ENCODE assay signal across 14 cellular contexts in genomic region chr11:27459191-27459590, GRCh38.
"Had no signal": no experiment of that assay in that cellular context is flagged by ENCODE, and none has a peak within 500 bp of the region (broad histone marks: within the 10 kb centered on the region; RNA-seq: fewer than 3 reads in every experiment).

No MANE protein-coding gene starts in this region.

- H3K4me3 Mint-ChIP-seq: activated naive CD4-positive, alpha-beta T cell treated with anti-CD3 and anti-CD28 coated beads, Interleukin-2, amount 50 U/mL, for 24 hours; brain; central memory CD8-positive, alpha-beta T cell; effector memory CD8-positive, alpha-beta T cell; naive thymus-derived CD8-positive, alpha-beta T cell had no signal

- H3K27ac Mint-ChIP-seq: activated naive CD4-positive, alpha-beta T cell treated with anti-CD3 and anti-CD28 coated beads, Interleukin-2, amount 50 U/mL, for 24 hours; effector memory CD8-positive, alpha-beta T cell; naive thymus-derived CD8-positive, alpha-beta T cell had no signal

- H3K27me3 ChIP-seq: stomach had no signal

- H3K36me3 Mint-ChIP-seq: activated naive CD4-positive, alpha-beta T cell treated with anti-CD3 and anti-CD28 coated beads, Interleukin-2, amount 50 U/mL, for 24 hours had no signal

- H3K36me3 ChIP-seq: stomach, thoracic aorta had no signal

- DNase-seq: activated effector memory CD4-positive, alpha-beta T cell treated with Interleukin-2 at 50 U/mL for 16 hours; effector memory CD8-positive, alpha-beta T cell; hippocampal formation; naive thymus-derived CD8-positive, alpha-beta T cell; nucleus accumbens; stimulated activated CD4-positive, alpha-beta T cell treated with anti-CD3 and anti-CD28 coated beads, Interleukin-4, amount 100 ng/mL, for 4 hours; stomach; T-helper 2 cell had no signal

- H3K9me3 ChIP-seq: stomach, thoracic aorta had no signal

- H3K9me3 Mint-ChIP-seq: activated naive CD4-positive, alpha-beta T cell treated with anti-CD3 and anti-CD28 coated beads, Interleukin-2, amount 50 U/mL, for 24 hours; central memory CD8-positive, alpha-beta T cell; effector memory CD8-positive, alpha-beta T cell; naive thymus-derived CD8-positive, alpha-beta T cell had no signal

- H3K27ac ChIP-seq: stomach, thoracic aorta had no signal

- H3K4me1 Mint-ChIP-seq: activated naive CD4-positive, alpha-beta T cell treated with anti-CD3 and anti-CD28 coated beads, Interleukin-2, amount 50 U/mL, for 24 hours; central memory CD8-positive, alpha-beta T cell; naive thymus-derived CD8-positive, alpha-beta T cell had no signal

- FAIRE-seq: TTC549 had no signal

- H3K4me3 ChIP-seq: lung, stomach, thoracic aorta had no signal
